In genomic region chr10:3782099-3782455, GRCh38 we compare ENCODE assay signal across 8 cellular contexts. TPM values are rescaled to one million over a fixed set of nuclear protein-coding genes. Genes with fewer than 3 reads are reported as not detected.
DNase-seq lines count a peak whose midpoint lies in the region; ATAC-seq and TF ChIP-seq lines count a peak whose summit lies in the region.

No MANE protein-coding gene starts in this region.

- H3K4me3 Mint-ChIP-seq in activated CD8-positive, alpha-beta T cell treated with anti-CD3 and anti-CD28 coated beads for 36 hours: peak overlapping the region; percentile 93
- H3K4me3 Mint-ChIP-seq in stimulated activated memory B cell treated with anti-CD40 and anti-IgM and Interleukin-4, amounts not matched to agents 10 μg/mL and 1 μg/mL and 100 μg/mL, for 72 hours: peak overlapping the region; percentile 89

- H3K36me3 Mint-ChIP-seq in activated CD8-positive, alpha-beta T cell treated with anti-CD3 and anti-CD28 coated beads for 36 hours (ENCODE audit: low read depth): peaks cover 73% of the 10 kb centered on the region
- peaks cover 73% of the 10 kb centered on the region for H3K36me3 Mint-ChIP-seq in stimulated activated memory B cell treated with anti-CD40 and anti-IgM and Interleukin-4, amounts not matched to agents 10 μg/mL and 1 μg/mL and 100 μg/mL, for 72 hours

- DNase-seq in HFF-Myc (ENCODE audit: extremely low read depth, low read depth) (no peak), glomerular visceral epithelial cell (ENCODE audit: extremely low spot score) (peak; percentile 58), NCI-H2227 treated with DMSO at 0.1 percent for 48 hours (lab: John Stamatoyannopoulos, UW) (no peak), T-helper 9 cell (no peak), activated gamma-delta T cell (lab: John Stamatoyannopoulos, UW) (no peak)
- no peak for DNase-seq in activated CD8-positive, alpha-beta T cell treated with anti-CD3 and anti-CD28 coated beads for 36 hours

- ATAC-seq in activated CD8-positive, alpha-beta T cell treated with anti-CD3 and anti-CD28 coated beads for 36 hours: no peak
- ATAC-seq in stimulated activated memory B cell treated with anti-CD40 and anti-IgM and Interleukin-4, amounts not matched to agents 10 μg/mL and 1 μg/mL and 100 μg/mL, for 72 hours: no peak
- ATAC-seq in HG03439 (IDR thresholded peaks at IDR 0.05; ENCODE audit: unreplicated experiment): no peak

- intact Hi-C loops in activated CD8-positive, alpha-beta T cell treated with anti-CD3 and anti-CD28 coated beads for 36 hours (cut with micrococcal nuclease): loop anchor here (2.0 kb wide), 1 partner anchor 23 kb away; no protein-coding TSS in a partner anchor

- peak overlapping the region; percentile 99 for H3K27ac Mint-ChIP-seq in activated CD8-positive, alpha-beta T cell treated with anti-CD3 and anti-CD28 coated beads for 36 hours
- peak overlapping the region; percentile 99 for H3K27ac Mint-ChIP-seq in stimulated activated memory B cell treated with anti-CD40 and anti-IgM and Interleukin-4, amounts not matched to agents 10 μg/mL and 1 μg/mL and 100 μg/mL, for 72 hours

- peaks cover 3% of the 10 kb centered on the region for H3K9me3 Mint-ChIP-seq in activated CD8-positive, alpha-beta T cell treated with anti-CD3 and anti-CD28 coated beads for 36 hours
- H3K9me3 Mint-ChIP-seq in stimulated activated memory B cell treated with anti-CD40 and anti-IgM and Interleukin-4, amounts not matched to agents 10 μg/mL and 1 μg/mL and 100 μg/mL, for 72 hours: peaks cover 3% of the 10 kb centered on the region

- H3K4me3 ChIP-seq in HFF-Myc (replicated peaks; ENCODE audit: low read depth, low read length): peak overlapping the region; percentile 82

- H3K4me1 Mint-ChIP-seq in activated CD8-positive, alpha-beta T cell treated with anti-CD3 and anti-CD28 coated beads for 36 hours (ENCODE audit: low read depth): peaks cover 63% of the 10 kb centered on the region
- H3K4me1 Mint-ChIP-seq in stimulated activated memory B cell treated with anti-CD40 and anti-IgM and Interleukin-4, amounts not matched to agents 10 μg/mL and 1 μg/mL and 100 μg/mL, for 72 hours: peaks cover 63% of the 10 kb centered on the region

- POLR2A ChIA-PET in activated CD8-positive, alpha-beta T cell treated with anti-CD3 and anti-CD28 coated beads for 36 hours (lab: Charles Lee): interaction anchor here (0.9 to 6.8 kb wide), 17 partner anchors 7 to 168 kb away, joined by 3 to 281 read pairs (median 16); no protein-coding TSS in a partner anchor

- CTCF ChIA-PET in activated CD8-positive, alpha-beta T cell treated with anti-CD3 and anti-CD28 coated beads for 36 hours (lab: Charles Lee): interaction anchor here (0.9 to 1.5 kb wide), 8 partner anchors 17 to 873 kb away, joined by 3 to 5 read pairs (median 3); no protein-coding TSS in a partner anchor

- H3K27me3 Mint-ChIP-seq in activated CD8-positive, alpha-beta T cell treated with anti-CD3 and anti-CD28 coated beads for 36 hours: no peaks in the 10 kb centered on the region
- no peaks in the 10 kb centered on the region for H3K27me3 Mint-ChIP-seq in stimulated activated memory B cell treated with anti-CD40 and anti-IgM and Interleukin-4, amounts not matched to agents 10 μg/mL and 1 μg/mL and 100 μg/mL, for 72 hours

- no peak for TF ChIP-seq CTCF in HFF-Myc (IDR thresholded peaks at IDR 0.05; ENCODE audit: low read depth, low read length, missing control alignments)
- no peak for TF ChIP-seq CTCF in activated CD8-positive, alpha-beta T cell treated with anti-CD3 and anti-CD28 coated beads for 36 hours (IDR thresholded peaks at IDR 0.05)

RNA-seq across cellular contexts. Expression of gene KLF6, which starts 2.9 kb away (rescaled TPM):
- total RNA-seq in activated CD8-positive, alpha-beta T cell treated with anti-CD3 and anti-CD28 coated beads for 36 hours: 100 to 1,000 TPM; 116 to 120 TPM
